In the genomic region with DNA sequence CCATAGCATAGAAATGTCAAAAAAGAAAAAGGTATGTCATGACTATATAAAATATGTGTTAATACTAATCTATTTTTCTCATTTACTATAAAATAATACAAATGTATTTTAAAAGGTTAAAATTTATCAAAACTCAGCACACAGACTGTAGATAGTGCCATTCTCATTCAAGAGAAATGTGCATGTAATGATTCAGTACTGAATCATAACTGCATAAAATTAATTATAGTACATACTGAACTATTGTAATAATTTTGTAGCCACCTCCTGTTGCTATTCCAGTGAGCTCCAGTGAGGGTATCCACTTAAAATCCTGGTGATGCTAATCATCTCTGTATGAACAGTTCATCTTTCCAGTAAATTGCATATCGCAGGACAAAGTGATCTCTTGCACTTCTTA, we compare ENCODE assay signal across 21 cellular contexts.
"Had no signal": no experiment of that assay in that cellular context is flagged by ENCODE, and none has a peak within 500 bp of the region (broad histone marks: within the 10 kb centered on the region; RNA-seq: fewer than 3 reads in every experiment).

No MANE protein-coding gene starts in this region.

- H3K4me1 ChIP-seq: pancreas, stomach, thyroid gland, vagina had no signal

- H3K27me3 ChIP-seq: dorsolateral prefrontal cortex, neutrophil, pancreas, stomach, thyroid gland, vagina had no signal

- H3K27ac ChIP-seq: dorsolateral prefrontal cortex, neutrophil, pancreas, stomach, thyroid gland, vagina had no signal

- ATAC-seq: esophagus mucosa; left lobe of liver; mucosa of descending colon; natural killer cell treated with Interleukin-12 subunit alpha and Interleukin-12 subunit beta and Interleukin-15 and Interleukin-18, amount 100 ng/mL, for 72 hours; pancreas; sciatic nerve; stimulated activated effector memory CD8-positive, alpha-beta T cell treated with anti-CD3 and anti-CD28 coated beads, Interleukin-12 subunit alpha, Interleukin-12 subunit beta, amount 100 ng/mL, for 72 hours had no signal

- H3K36me3 ChIP-seq: neutrophil, pancreas, stomach, thyroid gland, vagina had no signal

- H3K4me3 ChIP-seq: dorsolateral prefrontal cortex, lung, mucosa of descending colon, pancreas, stomach, thyroid gland, vagina had no signal

- H3K9me3 ChIP-seq: mucosa of descending colon, neutrophil, pancreas, stomach, thyroid gland, vagina had no signal

- DNase-seq: dorsolateral prefrontal cortex; effector CD4-positive, alpha-beta T cell; head of caudate nucleus; mesenchymal stem cell; mucosa of descending colon; naive B cell; pancreas; stimulated activated CD4-positive, alpha-beta T cell treated with anti-CD3 and anti-CD28 coated beads, Interleukin-2, amount 100 ng/mL, for 24 hours; stimulated activated CD4-positive, alpha-beta T cell treated with anti-CD3 and anti-CD28 coated beads, Interleukin-4, amount 100 ng/mL, for 24 hours; stimulated activated naive CD4-positive, alpha-beta T cell treated with Interleukin-2 at 50 U/mL for 16 hours; stomach; thyroid gland; trophoblast cell had no signal
